Comparison of ENCODE assay signal across 7 cellular contexts in the genomic region with DNA sequence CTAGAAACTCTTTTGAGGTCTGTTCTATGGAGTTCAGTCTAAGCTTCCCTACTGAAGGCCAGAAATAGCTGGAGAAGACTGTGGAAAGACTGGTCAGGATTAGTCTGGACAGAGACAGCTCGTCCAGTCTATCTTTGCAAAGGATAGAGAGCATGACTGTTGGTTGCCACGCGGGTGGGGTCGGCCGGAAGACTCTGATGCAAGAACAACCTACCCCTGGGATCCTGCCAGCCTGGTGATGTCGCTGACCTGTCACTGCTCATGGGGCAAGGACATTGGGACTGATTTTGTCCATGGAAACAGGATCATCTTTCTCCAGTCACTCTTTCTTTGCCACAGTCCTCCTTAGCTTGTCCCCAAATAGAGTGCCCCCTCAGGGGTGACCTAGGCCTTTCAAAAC.
"Had no signal": no experiment of that assay in that cellular context is flagged by ENCODE, and none has a peak within 500 bp of the region (broad histone marks: within the 10 kb centered on the region; RNA-seq: fewer than 3 reads in every experiment).

No MANE protein-coding gene starts in this region.

- H3K9ac ChIP-seq: parathyroid adenoma had no signal

- H3K4me1 ChIP-seq: parathyroid adenoma had no signal

- H3K36me3 Mint-ChIP-seq: naive thymus-derived CD8-positive, alpha-beta T cell; stimulated activated memory B cell treated with anti-CD40 and anti-IgM and Interleukin-4, amounts not matched to agents 10 μg/mL and 1 μg/mL and 100 μg/mL, for 72 hours had no signal

- H3K9me3 Mint-ChIP-seq: activated T-helper 17 cell treated with anti-CD3 and anti-CD28 coated beads, Interleukin-2, amount 50 U/mL, for 72 hours; stimulated activated memory B cell treated with anti-CD40 and anti-IgM and Interleukin-4, amounts not matched to agents 10 μg/mL and 1 μg/mL and 100 μg/mL, for 72 hours; T-helper 2 cell treated with Interferon-gamma antibody and Interleukin-4, amounts not matched to agents 5 μg/mL and 100 μg/mL, for 36 hours had no signal

- DNase-seq: foreskin melanocyte had no signal

- H3K4me1 Mint-ChIP-seq: stimulated activated memory B cell treated with anti-CD40 and anti-IgM and Interleukin-4, amounts not matched to agents 10 μg/mL and 1 μg/mL and 100 μg/mL, for 72 hours had no signal

- H3K79me2 ChIP-seq: parathyroid adenoma had no signal

- H3K4me3 Mint-ChIP-seq: stimulated activated memory B cell treated with anti-CD40 and anti-IgM and Interleukin-4, amounts not matched to agents 10 μg/mL and 1 μg/mL and 100 μg/mL, for 72 hours; T-helper 2 cell treated with Interferon-gamma antibody and Interleukin-4, amounts not matched to agents 5 μg/mL and 100 μg/mL, for 36 hours had no signal

- ATAC-seq: stimulated activated memory B cell treated with anti-CD40 and anti-IgM and Interleukin-4, amounts not matched to agents 10 μg/mL and 1 μg/mL and 100 μg/mL, for 72 hours had no signal

- H3K9me3 ChIP-seq: mucosa of descending colon had no signal

- H3K27ac Mint-ChIP-seq: activated T-helper 17 cell treated with anti-CD3 and anti-CD28 coated beads, Interleukin-2, amount 50 U/mL, for 72 hours; naive thymus-derived CD8-positive, alpha-beta T cell; stimulated activated memory B cell treated with anti-CD40 and anti-IgM and Interleukin-4, amounts not matched to agents 10 μg/mL and 1 μg/mL and 100 μg/mL, for 72 hours; T-helper 2 cell treated with Interferon-gamma antibody and Interleukin-4, amounts not matched to agents 5 μg/mL and 100 μg/mL, for 36 hours had no signal

- H3K27ac ChIP-seq: parathyroid adenoma had no signal

- H3K4me3 ChIP-seq: mucosa of descending colon had no signal
